In the genomic region with DNA sequence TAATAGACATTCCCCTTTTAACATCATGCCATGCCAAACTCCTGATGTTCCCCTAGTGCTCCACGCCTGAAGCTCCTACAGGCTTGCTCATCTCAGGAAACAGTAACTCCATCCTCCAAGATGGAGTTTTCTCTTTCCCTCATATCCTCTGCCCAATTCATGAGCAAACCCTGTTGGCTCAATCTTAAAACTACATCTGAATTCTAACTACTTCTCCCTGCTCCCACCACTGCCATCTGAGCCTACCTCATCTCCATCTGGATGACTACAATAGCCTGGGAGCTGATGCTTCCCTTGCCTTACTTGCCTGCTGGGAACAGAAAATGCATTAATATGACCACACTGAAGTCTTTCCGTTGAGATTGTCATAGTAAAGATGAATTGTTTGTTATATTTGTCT, we compare ENCODE assay signal across 1 cellular context.
TF ChIP-seq lines count a peak whose summit lies in the region.

No MANE protein-coding gene starts in this region.

TF ChIP-seq in IMR-90, 13 proteins besides CTCF, POLR2A, EP300 and RAD21:
- TF ChIP-seq NFE2L2 (IDR thresholded peaks at IDR 0.05; ENCODE audit: low read depth, low read length), result no peak
- no peak for TF ChIP-seq CEBPB (IDR thresholded peaks at IDR 0.05; ENCODE audit: low read depth, low read length)
- TF ChIP-seq MAFK (IDR thresholded peaks at IDR 0.05; ENCODE audit: low read depth, low read length), result no peak
- no peak for TF ChIP-seq FOS (IDR thresholded peaks at IDR 0.05; ENCODE audit: low read depth, low read length)
- no peak for TF ChIP-seq MAZ (IDR thresholded peaks at IDR 0.05; ENCODE audit: borderline replicate concordance, low read depth, low read length)
- no peak for TF ChIP-seq MXI1 (IDR thresholded peaks at IDR 0.05; ENCODE audit: borderline replicate concordance, low read depth, low read length)
- TF ChIP-seq CHD1 (IDR thresholded peaks at IDR 0.05; ENCODE audit: low read depth, low read length), result no peak
- no peak for TF ChIP-seq BHLHE40 (IDR thresholded peaks at IDR 0.05; ENCODE audit: low read depth, low read length)
- no peak for TF ChIP-seq SMC3 (IDR thresholded peaks at IDR 0.05; ENCODE audit: low read depth, low read length)
- TF ChIP-seq RCOR1 (IDR thresholded peaks at IDR 0.05; ENCODE audit: insufficient replicate concordance, low read length), result no peak
- TF ChIP-seq, protein P1, sequence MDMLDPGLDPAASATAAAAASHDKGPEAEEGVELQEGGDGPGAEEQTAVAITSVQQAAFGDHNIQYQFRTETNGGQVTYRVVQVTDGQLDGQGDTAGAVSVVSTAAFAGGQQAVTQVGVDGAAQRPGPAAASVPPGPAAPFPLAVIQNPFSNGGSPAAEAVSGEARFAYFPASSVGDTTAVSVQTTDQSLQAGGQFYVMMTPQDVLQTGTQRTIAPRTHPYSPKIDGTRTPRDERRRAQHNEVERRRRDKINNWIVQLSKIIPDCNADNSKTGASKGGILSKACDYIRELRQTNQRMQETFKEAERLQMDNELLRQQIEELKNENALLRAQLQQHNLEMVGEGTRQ (IDR thresholded peaks at IDR 0.05; ENCODE audit: low read depth, low read length), result no peak
- no peak for TF ChIP-seq RFX5 (IDR thresholded peaks at IDR 0.05; ENCODE audit: low read depth, low read length)
- TF ChIP-seq, protein P2, sequence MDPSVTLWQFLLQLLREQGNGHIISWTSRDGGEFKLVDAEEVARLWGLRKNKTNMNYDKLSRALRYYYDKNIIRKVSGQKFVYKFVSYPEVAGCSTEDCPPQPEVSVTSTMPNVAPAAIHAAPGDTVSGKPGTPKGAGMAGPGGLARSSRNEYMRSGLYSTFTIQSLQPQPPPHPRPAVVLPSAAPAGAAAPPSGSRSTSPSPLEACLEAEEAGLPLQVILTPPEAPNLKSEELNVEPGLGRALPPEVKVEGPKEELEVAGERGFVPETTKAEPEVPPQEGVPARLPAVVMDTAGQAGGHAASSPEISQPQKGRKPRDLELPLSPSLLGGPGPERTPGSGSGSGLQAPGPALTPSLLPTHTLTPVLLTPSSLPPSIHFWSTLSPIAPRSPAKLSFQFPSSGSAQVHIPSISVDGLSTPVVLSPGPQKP (IDR thresholded peaks at IDR 0.05; ENCODE audit: borderline replicate concordance, low read depth, low read length), result no peak
